Comparison of ENCODE assay signal across 6 cellular contexts in genomic region chr17:75976175-75976848, GRCh38. TPM values are rescaled to one million over a fixed set of nuclear protein-coding genes. Genes with fewer than 3 reads are reported as not detected.
DNase-seq lines count a peak whose midpoint lies in the region; ATAC-seq and TF ChIP-seq lines count a peak whose summit lies in the region.

No MANE protein-coding gene starts in this region.

- H3K4me3 ChIP-seq in GM23338 (no peak overlapping the region), body of pancreas (no peak overlapping the region)

- H3K36me3 Mint-ChIP-seq in GM23338 (ENCODE audit: low read depth): peaks cover 31% of the 10 kb centered on the region
- no peaks in the 10 kb centered on the region for H3K36me3 Mint-ChIP-seq in natural killer cell

- no peak for DNase-seq in GM23338 (ENCODE audit: low spot score)
- no peak for DNase-seq in body of pancreas
- no peak for DNase-seq in natural killer cell
- no peak for DNase-seq in stimulated activated CD4-positive, alpha-beta T cell treated with anti-CD3 and anti-CD28 coated beads, Interleukin-15, amount 100 ng/mL, for 24 hours

- WGBS in body of pancreas, 2 donors: 20 to 26% methylated on average over 9 of the region's 9 CpGs

- H3K27me3 ChIP-seq in GM23338 (ENCODE audit: insufficient read depth): no peaks in the 10 kb centered on the region
- H3K27me3 ChIP-seq in body of pancreas: no peaks in the 10 kb centered on the region

- H3K4me1 Mint-ChIP-seq in GM23338: peaks cover 23% of the 10 kb centered on the region
- peaks cover 28 to 33% of the 10 kb centered on the region in 2 donors for H3K4me1 Mint-ChIP-seq in natural killer cell

- H3K4me3 Mint-ChIP-seq in GM23338: peak overlapping the region; percentile 48; the same call in 2 of the 3 replicates
- H3K4me3 Mint-ChIP-seq in natural killer cell: peak overlapping the region; percentile 52

- peaks cover 20% of the 10 kb centered on the region for H3K27me3 Mint-ChIP-seq in GM23338 (ENCODE audit: insufficient read depth, low read depth, poor library complexity)
- H3K27me3 Mint-ChIP-seq in natural killer cell (ENCODE audit: low read depth in 2 of 2): no peaks in the 10 kb centered on the region

- no peak overlapping the region for H3K4me2 ChIP-seq in GM23338

- H3K9me3 Mint-ChIP-seq in GM23338: no peaks in the 10 kb centered on the region
- no peaks in the 10 kb centered on the region for H3K9me3 Mint-ChIP-seq in natural killer cell

- H3K27ac ChIP-seq in GM23338 (ENCODE audit: low read depth) (no peak overlapping the region), body of pancreas (peak overlapping the region; percentile 27 to 97 (median 64))

- no peaks in the 10 kb centered on the region for H3K36me3 ChIP-seq in GM23338 (ENCODE audit: insufficient read depth)
- H3K36me3 ChIP-seq in body of pancreas (replicated peaks in 1 of 2; ENCODE audit: insufficient read depth in 1 of 2, low read depth in 2 of 2): peaks cover 0 to 2% of the 10 kb centered on the region in 2 donors

- ATAC-seq in GM23338 (no peak), body of pancreas (no peak), natural killer cell (no peak), GM19035 (IDR thresholded peaks at IDR 0.05; ENCODE audit: unreplicated experiment) (no peak), HG03457 (IDR thresholded peaks at IDR 0.05; ENCODE audit: unreplicated experiment) (no peak)

- no peaks in the 10 kb centered on the region for H3K9me2 ChIP-seq in GM23338 (ENCODE audit: insufficient read depth)

- intact Hi-C loops in body of pancreas (cut with DNase I): no loop called here
- intact Hi-C loops in natural killer cell (cut with micrococcal nuclease): no loop called here

- H3K9me3 ChIP-seq in body of pancreas: no peaks in the 10 kb centered on the region

- peaks cover 17% of the 10 kb centered on the region for H3F3A ChIP-seq in GM23338 (replicated peaks; ENCODE audit: low read depth)

- peak in 2 of 3 donors; percentile 27 to 34 for TF ChIP-seq POLR2A in body of pancreas (IDR thresholded peaks at IDR 0.05)

- H3K79me2 ChIP-seq in GM23338 (replicated peaks; ENCODE audit: insufficient read depth): peaks cover 80% of the 10 kb centered on the region

- H3K4me1 ChIP-seq in GM23338 (ENCODE audit: insufficient read depth) (peaks cover 15% of the 10 kb centered on the region), body of pancreas (peaks cover 76% of the 10 kb centered on the region)

- no peak overlapping the region for H2AFZ ChIP-seq in GM23338

- 0 out of 2 replicates have a peak, but pooled peaks cover 4% of the 10 kb centered on the region for H4K20me1 ChIP-seq in GM23338 (replicated peaks; ENCODE audit: insufficient read depth)

- H3K27ac Mint-ChIP-seq in GM23338: no peak overlapping the region
- peak overlapping the region in 1 of 2 donors; percentile 39 for H3K27ac Mint-ChIP-seq in natural killer cell

- TF ChIP-seq CTCF in GM23338 (conservative IDR thresholded peaks at IDR 0.05; ENCODE audit: low read depth in 2 of 2): no peak
- TF ChIP-seq CTCF in body of pancreas (IDR thresholded peaks at IDR 0.05): no peak
- no peak for TF ChIP-seq CTCF in natural killer cell (IDR thresholded peaks at IDR 0.05)

TF ChIP-seq in GM23338, 12 proteins besides CTCF, POLR2A, EP300 and RAD21 (continues in another document):
- no peak for TF ChIP-seq ZNF331 (CRISPR knock-in tag; IDR thresholded peaks at IDR 0.05; ENCODE audit: low read depth)
- TF ChIP-seq, protein P1, sequence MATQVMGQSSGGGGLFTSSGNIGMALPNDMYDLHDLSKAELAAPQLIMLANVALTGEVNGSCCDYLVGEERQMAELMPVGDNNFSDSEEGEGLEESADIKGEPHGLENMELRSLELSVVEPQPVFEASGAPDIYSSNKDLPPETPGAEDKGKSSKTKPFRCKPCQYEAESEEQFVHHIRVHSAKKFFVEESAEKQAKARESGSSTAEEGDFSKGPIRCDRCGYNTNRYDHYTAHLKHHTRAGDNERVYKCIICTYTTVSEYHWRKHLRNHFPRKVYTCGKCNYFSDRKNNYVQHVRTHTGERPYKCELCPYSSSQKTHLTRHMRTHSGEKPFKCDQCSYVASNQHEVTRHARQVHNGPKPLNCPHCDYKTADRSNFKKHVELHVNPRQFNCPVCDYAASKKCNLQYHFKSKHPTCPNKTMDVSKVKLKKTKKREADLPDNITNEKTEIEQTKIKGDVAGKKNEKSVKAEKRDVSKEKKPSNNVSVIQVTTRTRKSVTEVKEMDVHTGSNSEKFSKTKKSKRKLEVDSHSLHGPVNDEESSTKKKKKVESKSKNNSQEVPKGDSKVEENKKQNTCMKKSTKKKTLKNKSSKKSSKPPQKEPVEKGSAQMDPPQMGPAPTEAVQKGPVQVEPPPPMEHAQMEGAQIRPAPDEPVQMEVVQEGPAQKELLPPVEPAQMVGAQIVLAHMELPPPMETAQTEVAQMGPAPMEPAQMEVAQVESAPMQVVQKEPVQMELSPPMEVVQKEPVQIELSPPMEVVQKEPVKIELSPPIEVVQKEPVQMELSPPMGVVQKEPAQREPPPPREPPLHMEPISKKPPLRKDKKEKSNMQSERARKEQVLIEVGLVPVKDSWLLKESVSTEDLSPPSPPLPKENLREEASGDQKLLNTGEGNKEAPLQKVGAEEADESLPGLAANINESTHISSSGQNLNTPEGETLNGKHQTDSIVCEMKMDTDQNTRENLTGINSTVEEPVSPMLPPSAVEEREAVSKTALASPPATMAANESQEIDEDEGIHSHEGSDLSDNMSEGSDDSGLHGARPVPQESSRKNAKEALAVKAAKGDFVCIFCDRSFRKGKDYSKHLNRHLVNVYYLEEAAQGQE (IDR thresholded peaks at IDR 0.05; ENCODE audit: unreplicated experiment): no peak
- TF ChIP-seq JUNB (IDR thresholded peaks at IDR 0.05; ENCODE audit: unreplicated experiment): no peak
- TF ChIP-seq ZNF114 (CRISPR knock-in tag; IDR thresholded peaks at IDR 0.05): no peak
- TF ChIP-seq NANOG (IDR thresholded peaks at IDR 0.05; ENCODE audit: borderline replicate concordance): no peak
- TF ChIP-seq STAT1 (IDR thresholded peaks at IDR 0.05; ENCODE audit: unreplicated experiment): no peak

RNA-seq across cellular contexts. Expression of gene ACOX1, which starts 2.7 kb away (rescaled TPM):
- 32.8 and 32.9 TPM in 2 replicates for total RNA-seq in GM23338 (2014; rRNA removed; shearing (Covaris generic))
- polyA plus RNA-seq in GM23338 (2016; fragmentation: Nextera tagmentation; extraction: Ambion mirVana): 11.9 and 12.8 TPM in 2 replicates
- total RNA-seq in body of pancreas (10 to 100 TPM; 69.0 to 77.1 TPM), natural killer cell (10 to 100 TPM; 22.8 to 48.2 (median 28.2) TPM)

RNA-seq across cellular contexts. Expression of gene TEN1, which starts 2.7 kb away (rescaled TPM):
- 11.3 TPM in 2 replicates for total RNA-seq in GM23338 (2014; rRNA removed; shearing (Covaris generic))
- 13.2 and 14.1 TPM in 2 replicates for polyA plus RNA-seq in GM23338 (2016; fragmentation: Nextera tagmentation; extraction: Ambion mirVana)
- 1 to 10 TPM; 6.5 to 9.2 TPM for total RNA-seq in body of pancreas
- total RNA-seq in natural killer cell: 10 to 100 TPM; 23.0 to 30.7 (median 24.3) TPM

RNA-seq across cellular contexts. Expression of gene CDK3, which starts 24.3 kb away (rescaled TPM):
- total RNA-seq in GM23338 (2014; rRNA removed; shearing (Covaris generic)): 5.9 and 10.2 TPM in 2 replicates
- polyA plus RNA-seq in GM23338 (2016; fragmentation: Nextera tagmentation; extraction: Ambion mirVana): 7.8 and 7.9 TPM in 2 replicates
- total RNA-seq in body of pancreas: 1 to 10 TPM; 3.4 to 4.9 TPM
- total RNA-seq in natural killer cell: 10 to 100 TPM in 2 of 3 donors, 1 to 10 TPM in 1; 5.5 to 13.6 (median 13.5) TPM

RNA-seq across cellular contexts. Expression of gene FBF1, which starts 35.5 kb away (rescaled TPM):
- total RNA-seq in GM23338 (2014; rRNA removed; shearing (Covaris generic)): 11.8 and 17.4 TPM in 2 replicates
- polyA plus RNA-seq in GM23338 (2016; fragmentation: Nextera tagmentation; extraction: Ambion mirVana): 8.8 and 9.7 TPM in 2 replicates
- 1 to 10 TPM; 2.6 to 4.2 TPM for total RNA-seq in body of pancreas
- 10 to 100 TPM; 24.9 to 34.0 (median 33.0) TPM for total RNA-seq in natural killer cell

RNA-seq across cellular contexts. Expression of gene EVPL, which starts 50.8 kb away (rescaled TPM):
- total RNA-seq in GM23338 (2014; rRNA removed; shearing (Covaris generic)): 0.62 and 1.3 TPM in 2 replicates
- polyA plus RNA-seq in GM23338 (2016; fragmentation: Nextera tagmentation; extraction: Ambion mirVana): 0.47 and 0.59 TPM in 2 replicates
- 10 to 100 TPM in 1 of 2 donors, 1 to 10 TPM in 1; 4.9 to 13.0 TPM for total RNA-seq in body of pancreas
- 1 to 10 TPM in 1 of 3 donors, under 1 TPM in 1, not detected in 1; 0.94 to 1.2 TPM for total RNA-seq in natural killer cell
